ENCODE assay signal across 11 cellular contexts in the genomic region with DNA sequence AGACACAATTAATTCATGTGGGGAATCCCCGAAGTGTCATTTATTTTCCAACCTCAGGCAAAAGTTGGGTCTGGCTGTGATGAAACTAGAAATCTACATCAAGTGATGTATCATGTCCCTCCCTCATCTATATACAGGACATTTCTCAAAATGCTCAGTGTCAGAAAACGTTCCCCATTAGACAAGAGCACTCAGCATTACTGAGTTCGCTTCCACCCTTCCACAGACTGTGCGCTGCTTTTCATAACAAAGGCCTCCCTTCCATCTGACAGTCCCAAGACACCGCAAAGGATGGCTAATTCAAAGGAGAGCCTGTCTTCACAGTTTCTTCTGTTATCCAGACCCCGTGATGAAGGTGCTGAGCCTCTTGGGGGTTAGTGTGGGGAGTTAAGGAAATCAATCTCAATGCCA. TPM values are rescaled to one million over a fixed set of nuclear protein-coding genes. Genes with fewer than 3 reads are reported as not detected.
A peak's percentile ranks its signal among the peaks of the same experiment; 100 is the strongest.
DNase-seq lines count a peak whose midpoint lies in the region; ATAC-seq and TF ChIP-seq lines count a peak whose summit lies in the region.
"Had no signal": no experiment of that assay in that cellular context is flagged by ENCODE, and none has a peak within 500 bp of the region (broad histone marks: within the 10 kb centered on the region; RNA-seq: fewer than 3 reads in every experiment).

No MANE protein-coding gene starts in this region.

- H3K4me1 Mint-ChIP-seq in brain = peaks cover 55% of the 10 kb centered on the region
- peaks cover 95% of the 10 kb centered on the region for H3K4me1 Mint-ChIP-seq in stimulated activated naive CD8-positive, alpha-beta T cell treated with anti-CD3 and anti-CD28 coated beads, Interleukin-15, amount 100 ng/mL, for 72 hours

- peak overlapping the region; percentile 9 to 98 (median 24) for H3K27ac ChIP-seq in Peyer's patch
- no peak overlapping the region for H3K27ac ChIP-seq in gastrocnemius medialis

- ATAC-seq in stimulated activated naive CD8-positive, alpha-beta T cell treated with anti-CD3 and anti-CD28 coated beads, Interleukin-15, amount 100 ng/mL, for 72 hours = peak; percentile 81
- ATAC-seq in GM21367 (IDR thresholded peaks at IDR 0.05; ENCODE audit: unreplicated experiment) = no peak
- ATAC-seq in gastrocnemius medialis = no peak

- H3K4me1 ChIP-seq in Peyer's patch = peaks cover 0 to 29% (median 27%) of the 10 kb centered on the region in 4 donors
- H3K4me1 ChIP-seq in gastrocnemius medialis = no peaks in the 10 kb centered on the region

- no peak for TF ChIP-seq POLR2A in Peyer's patch (IDR thresholded peaks at IDR 0.05)
- no peak for TF ChIP-seq POLR2A in gastrocnemius medialis (IDR thresholded peaks at IDR 0.05)

- H3K4me3 Mint-ChIP-seq in brain = peak overlapping the region; percentile 7 to 79 (median 72)
- H3K4me3 Mint-ChIP-seq in stimulated activated naive CD8-positive, alpha-beta T cell treated with anti-CD3 and anti-CD28 coated beads, Interleukin-15, amount 100 ng/mL, for 72 hours = peak overlapping the region; percentile 61 to 71

- H3K4me3 ChIP-seq in Peyer's patch (no peak overlapping the region), gastrocnemius medialis (no peak overlapping the region)
- H3K4me3 ChIP-seq: lung had no signal

- peaks cover 0 to 10% (median 0%) of the 10 kb centered on the region in 3 donors for H3K36me3 ChIP-seq in Peyer's patch
- no peaks in the 10 kb centered on the region for H3K36me3 ChIP-seq in gastrocnemius medialis

- H3K27ac Mint-ChIP-seq in brain = peak overlapping the region; percentile 82 to 92 (median 91)
- peak overlapping the region; percentile 91 to 94 for H3K27ac Mint-ChIP-seq in stimulated activated naive CD8-positive, alpha-beta T cell treated with anti-CD3 and anti-CD28 coated beads, Interleukin-15, amount 100 ng/mL, for 72 hours

- H3K36me3 Mint-ChIP-seq in brain = peaks cover 13% of the 10 kb centered on the region

- H3K9me3 Mint-ChIP-seq in brain = peaks cover 0 to 3% (median 0%) of the 10 kb centered on the region in 5 experiments
- no peaks in the 10 kb centered on the region for H3K9me3 Mint-ChIP-seq in stimulated activated naive CD8-positive, alpha-beta T cell treated with anti-CD3 and anti-CD28 coated beads, Interleukin-15, amount 100 ng/mL, for 72 hours

- H3K27me3 ChIP-seq in Peyer's patch (no peaks in the 10 kb centered on the region), gastrocnemius medialis (no peaks in the 10 kb centered on the region)

- peak; percentile 44 for DNase-seq in stimulated activated CD4-positive, alpha-beta T cell treated with anti-CD3 and anti-CD28 coated beads, Interleukin-15, amount 100 ng/mL, for 24 hours
- no peak for DNase-seq in stimulated activated CD4-positive, alpha-beta T cell treated with anti-CD3 and anti-CD28 coated beads, Interleukin-2, amount 100 ng/mL, for 24 hours
- DNase-seq in Peyer's patch = peak in 1 of 3 donors; percentile 44
- peak; percentile 57 to 61 for DNase-seq in stimulated activated naive CD8-positive, alpha-beta T cell treated with anti-CD3 and anti-CD28 coated beads, Interleukin-15, amount 100 ng/mL, for 72 hours
- DNase-seq in SIG-M5 (lab: John Stamatoyannopoulos, UW) = no peak
- no peak for DNase-seq in gastrocnemius medialis
- DNase-seq: HCEC 1CT had no signal

- H3K9me3 ChIP-seq in Peyer's patch (no peaks in the 10 kb centered on the region), gastrocnemius medialis (no peaks in the 10 kb centered on the region)

- intact Hi-C loops in gastrocnemius medialis (cut with DNase I; ENCODE audit: low total_unique reads) = no loop called here

- no peaks in the 10 kb centered on the region for H3K27me3 Mint-ChIP-seq in brain
- H3K27me3 Mint-ChIP-seq in stimulated activated naive CD8-positive, alpha-beta T cell treated with anti-CD3 and anti-CD28 coated beads, Interleukin-15, amount 100 ng/mL, for 72 hours = no peaks in the 10 kb centered on the region

- no peak for TF ChIP-seq CTCF in Peyer's patch (IDR thresholded peaks at IDR 0.05)
- TF ChIP-seq CTCF in brain (conservative IDR thresholded peaks at IDR 0.05) = no peak
- no peak for TF ChIP-seq CTCF in gastrocnemius medialis (IDR thresholded peaks at IDR 0.05 in 4 of 5, conservative IDR thresholded peaks at IDR 0.05 in 1 of 5)

- in situ Hi-C loops in gastrocnemius medialis (cut with MboI; ENCODE audit: low sequenced_read_pairs in 4 of 4) = loop anchor here in 2 of 4 donors (10.0 kb wide), 1 partner anchor 85 kb away; no protein-coding TSS in a partner anchor

RNA-seq across cellular contexts. Expression of gene CCDC88C, which starts 7.6 kb away (rescaled TPM):
- total RNA-seq in Peyer's patch (100 to 1,000 TPM in 1 of 4 donors, 10 to 100 TPM in 3; 18.9 to 189 (median 77.2) TPM), gastrocnemius medialis (1 to 10 TPM; 1.1 to 2.7 (median 2.1) TPM)
- 40.2 TPM for polyA plus RNA-seq in brain (ENCODE audit: insufficient read depth, low read depth, low replicate concordance)
- polyA plus RNA-seq: BJ had no signal

Comparison
In these comparisons a context has a peak if more than half of its experiments do, and no peak if none do; other contexts are left out.
1. DNase-seq: peak in stimulated activated CD4-positive, alpha-beta T cell treated with anti-CD3 and anti-CD28 coated beads, Interleukin-15, amount 100 ng/mL, for 24 hours (single experiment) and stimulated activated naive CD8-positive, alpha-beta T cell treated with anti-CD3 and anti-CD28 coated beads, Interleukin-15, amount 100 ng/mL, for 72 hours (2 of 2); none in stimulated activated CD4-positive, alpha-beta T cell treated with anti-CD3 and anti-CD28 coated beads, Interleukin-2, amount 100 ng/mL, for 24 hours (0 of 2), SIG-M5 (single experiment) and gastrocnemius medialis (0 of 2).
2. H3K27ac ChIP-seq: peak in Peyer's patch (4 of 4); none in gastrocnemius medialis (0 of 4).
3. RNA of gene CCDC88C, which starts 7.6 kb away (total RNA-seq): 18.9 to 189 TPM in Peyer's patch; 1.1 to 2.7 TPM in gastrocnemius medialis; every median in the first group is over 4 times any median in the second.